In the genomic region with DNA sequence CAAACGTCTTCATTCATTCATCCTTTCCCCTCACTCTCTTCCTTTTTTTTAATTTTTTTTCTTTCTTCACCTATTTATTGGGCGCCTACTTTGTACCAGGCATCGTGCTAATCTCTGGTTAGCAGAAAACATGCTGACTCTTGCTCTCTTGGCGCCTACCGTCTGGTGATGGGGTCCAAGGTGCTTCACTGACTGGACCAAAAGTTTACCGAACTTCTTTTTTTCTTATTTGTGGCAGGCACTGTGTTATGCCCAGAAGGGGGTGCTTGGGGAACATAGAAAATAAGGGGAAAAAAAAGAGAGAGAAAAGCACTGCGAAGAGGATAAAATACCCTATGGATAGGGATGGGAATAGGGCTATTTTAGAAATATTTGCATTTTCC, we compare ENCODE assay signal across 8 cellular contexts. TPM values are rescaled to one million over a fixed set of nuclear protein-coding genes. Genes with fewer than 3 reads are reported as not detected.
DNase-seq lines count a peak whose midpoint lies in the region; ATAC-seq, FAIRE-seq and TF ChIP-seq lines count a peak whose summit lies in the region.

No MANE protein-coding gene starts in this region.

- H3K36me3 ChIP-seq in HUES6 (ENCODE audit: control insufficient read depth, insufficient read depth, low read length), result no peaks in the 10 kb centered on the region
- H3K36me3 ChIP-seq in bronchial epithelial cell (ENCODE audit: control insufficient read depth, insufficient read depth, low read length), result peaks cover 2% of the 10 kb centered on the region
- peaks cover 0 to 3% of the 10 kb centered on the region in 2 donors for H3K36me3 ChIP-seq in mucosa of rectum (ENCODE audit: control insufficient read depth in 2 of 2, insufficient read depth in 2 of 2, low read length in 2 of 2)

- H3K27ac Mint-ChIP-seq in activated CD4-positive, alpha-beta T cell treated with anti-CD3 and anti-CD28 coated beads, Interleukin-2, amount 10 ng/mL, durations not matched to agents 7 days and 5 days, result peak overlapping the region; percentile 90

- H3K27me3 ChIP-seq in HUES6 (ENCODE audit: control insufficient read depth, insufficient read depth, low read length) (no peaks in the 10 kb centered on the region), bronchial epithelial cell (ENCODE audit: control insufficient read depth, insufficient read depth, low read length) (no peaks in the 10 kb centered on the region), mucosa of rectum (ENCODE audit: control insufficient read depth in 2 of 2, insufficient read depth in 2 of 2, low read length in 2 of 2) (no peaks in the 10 kb centered on the region)

- H3K4me3 ChIP-seq in HUES6 (ENCODE audit: low read depth, low read length) (peak overlapping the region; percentile 89), bronchial epithelial cell (ENCODE audit: low read depth, low read length) (peak overlapping the region; percentile 77), mucosa of rectum (ENCODE audit: low read length in 2 of 2) (peak overlapping the region; percentile 63 to 83)

- ATAC-seq in HG03139 (IDR thresholded peaks at IDR 0.05; ENCODE audit: unreplicated experiment), result no peak

- H3K9ac ChIP-seq in HUES6 (ENCODE audit: low read length) (no peak overlapping the region), mucosa of rectum (ENCODE audit: low read depth in 1 of 2, low read length in 2 of 2) (peak overlapping the region; percentile 56 to 84)

- H3K4me1 ChIP-seq in HUES6 (ENCODE audit: control insufficient read depth, insufficient read depth, low read length) (0 out of 2 replicates have a peak, but pooled peaks cover 8% of the 10 kb centered on the region), mucosa of rectum (ENCODE audit: control insufficient read depth in 2 of 2, insufficient read depth in 2 of 2, low read length in 2 of 2) (peaks cover 10 to 17% of the 10 kb centered on the region in 2 donors)

- no peak for TF ChIP-seq CTCF in bronchial epithelial cell (IDR thresholded peaks at IDR 0.05; ENCODE audit: insufficient read depth, low read length, severe bottlenecking)

- DNase-seq in activated CD4-positive, alpha-beta T cell treated with anti-CD3 and anti-CD28 coated beads, Interleukin-2, amount 10 ng/mL, durations not matched to agents 7 days and 5 days, result no peak
- no peak for DNase-seq in activated CD4-positive, alpha-beta T cell treated with anti-CD3 and anti-CD28 coated beads, Interleukin-2, amount 50 U/mL, for 1 hour
- DNase-seq in bronchial epithelial cell (ENCODE audit: low read depth) (peak; percentile 7), retina (no peak), NCI-H345 treated with DMSO at 0.1 percent for 48 hours (lab: John Stamatoyannopoulos, UW; ENCODE audit: unreplicated experiment) (no peak)

- POLR2A ChIA-PET in activated CD4-positive, alpha-beta T cell treated with anti-CD3 and anti-CD28 coated beads, Interleukin-2, amount 10 ng/mL, durations not matched to agents 7 days and 5 days (lab: Charles Lee), result no interaction called here

- no peak overlapping the region for H3K27ac ChIP-seq in HUES6 (ENCODE audit: low read depth, low read length)
- no peak overlapping the region for H3K27ac ChIP-seq in mucosa of rectum (ENCODE audit: low read depth in 2 of 2, low read length in 2 of 2)

- CTCF ChIA-PET in activated CD4-positive, alpha-beta T cell treated with anti-CD3 and anti-CD28 coated beads, Interleukin-2, amount 10 ng/mL, durations not matched to agents 7 days and 5 days (lab: Charles Lee), result interaction anchor here (0.8 kb wide), 1 partner anchor 10 kb away, joined by 3 read pairs; no protein-coding TSS in a partner anchor

- no peak for FAIRE-seq in bronchial epithelial cell (lab: Jason Lieb, UNC)

- H3K9me3 ChIP-seq in HUES6 (ENCODE audit: control insufficient read depth, insufficient read depth, low read depth, low read length) (no peaks in the 10 kb centered on the region), mucosa of rectum (ENCODE audit: control insufficient read depth in 2 of 2, low read length in 2 of 2) (no peaks in the 10 kb centered on the region)

- H3K4me1 Mint-ChIP-seq in activated CD4-positive, alpha-beta T cell treated with anti-CD3 and anti-CD28 coated beads, Interleukin-2, amount 10 ng/mL, durations not matched to agents 7 days and 5 days, result peaks cover 36% of the 10 kb centered on the region

- H3K27me3 Mint-ChIP-seq in activated CD4-positive, alpha-beta T cell treated with anti-CD3 and anti-CD28 coated beads, Interleukin-2, amount 10 ng/mL, durations not matched to agents 7 days and 5 days, result peaks cover 2% of the 10 kb centered on the region

- no peaks in the 10 kb centered on the region for H3K9me3 Mint-ChIP-seq in activated CD4-positive, alpha-beta T cell treated with anti-CD3 and anti-CD28 coated beads, Interleukin-2, amount 10 ng/mL, durations not matched to agents 7 days and 5 days

- no peaks in the 10 kb centered on the region for H3K36me3 Mint-ChIP-seq in activated CD4-positive, alpha-beta T cell treated with anti-CD3 and anti-CD28 coated beads, Interleukin-2, amount 10 ng/mL, durations not matched to agents 7 days and 5 days (ENCODE audit: low read depth)

- H3K4me3 Mint-ChIP-seq in activated CD4-positive, alpha-beta T cell treated with anti-CD3 and anti-CD28 coated beads, Interleukin-2, amount 10 ng/mL, durations not matched to agents 7 days and 5 days, result peak overlapping the region; percentile 92

RNA-seq across cellular contexts. Expression of gene FAM204A, which starts 0.5 kb away (rescaled TPM):
- total RNA-seq in activated CD4-positive, alpha-beta T cell treated with anti-CD3 and anti-CD28 coated beads, Interleukin-2, amount 10 ng/mL, durations not matched to agents 7 days and 5 days, result 10 to 100 TPM; 54.9 to 59.4 TPM
- 51.9 and 62.2 TPM in 2 replicates for total RNA-seq in bronchial epithelial cell
